22 cellular contexts compared by ENCODE assay signal in genomic region chr1:177505905-177506590, GRCh38.
DNase-seq lines count a peak whose midpoint lies in the region; ATAC-seq, FAIRE-seq and TF ChIP-seq lines count a peak whose summit lies in the region.
"Had no signal": no experiment of that assay in that cellular context is flagged by ENCODE, and none has a peak within 500 bp of the region (broad histone marks: within the 10 kb centered on the region; RNA-seq: fewer than 3 reads in every experiment).

No MANE protein-coding gene starts in this region.

- peaks cover 8% of the 10 kb centered on the region for H3K4me1 Mint-ChIP-seq in WTC11
- no peaks in the 10 kb centered on the region for H3K4me1 Mint-ChIP-seq in activated T-cell treated with anti-CD3 and anti-CD28 coated beads, Interleukin-2, amount 50 U/mL, for 24 hours (ENCODE audit: low read depth)
- H3K4me1 Mint-ChIP-seq: activated CD4-positive, alpha-beta memory T cell treated with anti-CD3 and anti-CD28 coated beads, Interleukin-2, amount 10 ng/mL, durations not matched to agents 7 days and 5 days; nephron had no signal

- H3K4me3 ChIP-seq in bronchial epithelial cell (ENCODE audit: low read depth, low read length) (no peak overlapping the region), vagina (no peak overlapping the region)
- H3K4me3 ChIP-seq: PC-9, SK-N-MC, tibial nerve had no signal

- no peaks in the 10 kb centered on the region for H3K27me3 ChIP-seq in bronchial epithelial cell (ENCODE audit: control insufficient read depth, insufficient read depth, low read length)
- no peaks in the 10 kb centered on the region for H3K27me3 ChIP-seq in vagina
- H3K27me3 ChIP-seq: tibial nerve had no signal

- peaks cover 4% of the 10 kb centered on the region for H3K9me3 ChIP-seq in vagina

- H3K36me3 Mint-ChIP-seq in WTC11 = peaks cover 4% of the 10 kb centered on the region; the same call in 1 of the 2 replicates
- no peaks in the 10 kb centered on the region for H3K36me3 Mint-ChIP-seq in activated T-cell treated with anti-CD3 and anti-CD28 coated beads, Interleukin-2, amount 50 U/mL, for 24 hours (ENCODE audit: low read depth)
- H3K36me3 Mint-ChIP-seq: CD8-positive, alpha-beta T cell had no signal

- no peaks in the 10 kb centered on the region for H3K4me1 ChIP-seq in vagina
- H3K4me1 ChIP-seq: tibial nerve had no signal

- no peak overlapping the region for H3K27ac ChIP-seq in vagina
- H3K27ac ChIP-seq: PC-9, SK-N-MC, tibial nerve had no signal

- DNase-seq in EH (ENCODE audit: low read depth) (peak; percentile 5), M059J (ENCODE audit: low read depth) (peak; percentile 54), bronchial epithelial cell (ENCODE audit: low read depth) (peak; percentile 91), kidney tubule cell (ENCODE audit: low spot score) (peak; percentile 73), GOT3 (lab: John Stamatoyannopoulos, UW) (no peak), WTC11 (ENCODE audit: low spot score) (no peak), vagina (ENCODE audit: extremely low spot score in 2 of 2) (no peak)
- no peak for DNase-seq in activated T-cell treated with anti-CD3 and anti-CD28 coated beads, Interleukin-2, amount 50 U/mL, for 24 hours
- DNase-seq: activated CD4-positive, alpha-beta memory T cell treated with anti-CD3 and anti-CD28 coated beads, Interleukin-2, amount 10 ng/mL, durations not matched to agents 7 days and 5 days; activated CD4-positive, CD25-positive, alpha-beta regulatory T cell; activated naive CD4-positive, alpha-beta T cell; CD8-positive, alpha-beta T cell; H7; NCI-H187; PC-9; stimulated activated CD4-positive, alpha-beta T cell treated with anti-CD3 and anti-CD28 coated beads, Interleukin-1b, Interleukin-23, amount 100 ng/mL, for 48 hours; stimulated activated naive CD8-positive, alpha-beta T cell treated with anti-CD3 and anti-CD28 coated beads, Interleukin-15, Interleukin-2, amounts not matched to agents 100 U/mL and 50 U/mL, for 24 hours had no signal

- peaks cover 14% of the 10 kb centered on the region for H3K9me3 Mint-ChIP-seq in WTC11
- peaks cover 12% of the 10 kb centered on the region for H3K9me3 Mint-ChIP-seq in activated T-cell treated with anti-CD3 and anti-CD28 coated beads, Interleukin-2, amount 50 U/mL, for 24 hours
- H3K9me3 Mint-ChIP-seq: activated CD4-positive, alpha-beta memory T cell treated with anti-CD3 and anti-CD28 coated beads, Interleukin-2, amount 10 ng/mL, durations not matched to agents 7 days and 5 days had no signal

- no peak for FAIRE-seq in bronchial epithelial cell (lab: Jason Lieb, UNC)
- FAIRE-seq: GM12892 had no signal

- H3K27me3 Mint-ChIP-seq in WTC11 (ENCODE audit: low read depth) = no peaks in the 10 kb centered on the region; the same call in 1 of the 2 replicates
- no peaks in the 10 kb centered on the region for H3K27me3 Mint-ChIP-seq in activated T-cell treated with anti-CD3 and anti-CD28 coated beads, Interleukin-2, amount 50 U/mL, for 24 hours
- H3K27me3 Mint-ChIP-seq: activated CD4-positive, alpha-beta memory T cell treated with anti-CD3 and anti-CD28 coated beads, Interleukin-2, amount 10 ng/mL, durations not matched to agents 7 days and 5 days had no signal

- H3K36me3 ChIP-seq in bronchial epithelial cell (ENCODE audit: control insufficient read depth, insufficient read depth, low read length) (no peaks in the 10 kb centered on the region), vagina (no peaks in the 10 kb centered on the region)
- H3K36me3 ChIP-seq: tibial nerve had no signal

- intact Hi-C loops in vagina (cut with DNase I) = no loop called here

- H3K4me3 Mint-ChIP-seq in WTC11 = no peak overlapping the region
- H3K4me3 Mint-ChIP-seq in activated T-cell treated with anti-CD3 and anti-CD28 coated beads, Interleukin-2, amount 50 U/mL, for 24 hours = no peak overlapping the region
- H3K4me3 Mint-ChIP-seq: activated CD4-positive, alpha-beta memory T cell treated with anti-CD3 and anti-CD28 coated beads, Interleukin-2, amount 10 ng/mL, durations not matched to agents 7 days and 5 days; CD8-positive, alpha-beta T cell; nephron had no signal

- CTCF ChIA-PET in WTC11 (lab: Charles Lee) = no interaction called here

- TF ChIP-seq CTCF in bronchial epithelial cell (IDR thresholded peaks at IDR 0.05; ENCODE audit: insufficient read depth, low read length, severe bottlenecking) (no peak), WTC11 (IDR thresholded peaks at IDR 0.05) (no peak), vagina (IDR thresholded peaks at IDR 0.05) (no peak)

- H3K27ac Mint-ChIP-seq in WTC11 = no peak overlapping the region
- no peak overlapping the region for H3K27ac Mint-ChIP-seq in activated T-cell treated with anti-CD3 and anti-CD28 coated beads, Interleukin-2, amount 50 U/mL, for 24 hours
- H3K27ac Mint-ChIP-seq: activated CD4-positive, alpha-beta memory T cell treated with anti-CD3 and anti-CD28 coated beads, Interleukin-2, amount 10 ng/mL, durations not matched to agents 7 days and 5 days; CD8-positive, alpha-beta T cell; nephron had no signal

- ATAC-seq in WTC11 = no peak
- ATAC-seq: CD8-positive, alpha-beta T cell; left lobe of liver; stimulated activated naive CD8-positive, alpha-beta T cell treated with anti-CD3 and anti-CD28 coated beads, Interleukin-15, Interleukin-2, amounts not matched to agents 100 U/mL and 50 U/mL, for 24 hours had no signal

- POLR2A ChIA-PET in WTC11 (lab: Charles Lee) = no interaction called here

- no peak for TF ChIP-seq POLR2A in vagina (IDR thresholded peaks at IDR 0.05)

TF ChIP-seq in WTC11, 78 proteins besides CTCF, POLR2A, EP300 and RAD21:
- TF ChIP-seq ESRRA (CRISPR knock-in tag; IDR thresholded peaks at IDR 0.05; ENCODE audit: borderline replicate concordance) = no peak
- no peak for TF ChIP-seq ZBTB43 (CRISPR knock-in tag; IDR thresholded peaks at IDR 0.05)
- TF ChIP-seq JAZF1 (CRISPR knock-in tag; IDR thresholded peaks at IDR 0.05) = no peak
- TF ChIP-seq, protein P1, sequence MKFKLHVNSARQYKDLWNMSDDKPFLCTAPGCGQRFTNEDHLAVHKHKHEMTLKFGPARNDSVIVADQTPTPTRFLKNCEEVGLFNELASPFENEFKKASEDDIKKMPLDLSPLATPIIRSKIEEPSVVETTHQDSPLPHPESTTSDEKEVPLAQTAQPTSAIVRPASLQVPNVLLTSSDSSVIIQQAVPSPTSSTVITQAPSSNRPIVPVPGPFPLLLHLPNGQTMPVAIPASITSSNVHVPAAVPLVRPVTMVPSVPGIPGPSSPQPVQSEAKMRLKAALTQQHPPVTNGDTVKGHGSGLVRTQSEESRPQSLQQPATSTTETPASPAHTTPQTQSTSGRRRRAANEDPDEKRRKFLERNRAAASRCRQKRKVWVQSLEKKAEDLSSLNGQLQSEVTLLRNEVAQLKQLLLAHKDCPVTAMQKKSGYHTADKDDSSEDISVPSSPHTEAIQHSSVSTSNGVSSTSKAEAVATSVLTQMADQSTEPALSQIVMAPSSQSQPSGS (CRISPR knock-in tag; IDR thresholded peaks at IDR 0.05; ENCODE audit: borderline replicate concordance, low read depth) = no peak
- no peak for TF ChIP-seq ZNF317 (CRISPR knock-in tag; IDR thresholded peaks at IDR 0.05; ENCODE audit: borderline replicate concordance, low read depth)
- no peak for TF ChIP-seq CREB1 (CRISPR knock-in tag; IDR thresholded peaks at IDR 0.05)
- TF ChIP-seq NR2C2 (CRISPR knock-in tag; IDR thresholded peaks at IDR 0.05) = no peak
- TF ChIP-seq, protein P2, sequence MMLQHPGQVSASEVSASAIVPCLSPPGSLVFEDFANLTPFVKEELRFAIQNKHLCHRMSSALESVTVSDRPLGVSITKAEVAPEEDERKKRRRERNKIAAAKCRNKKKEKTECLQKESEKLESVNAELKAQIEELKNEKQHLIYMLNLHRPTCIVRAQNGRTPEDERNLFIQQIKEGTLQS (CRISPR knock-in tag; conservative IDR thresholded peaks at IDR 0.05) = no peak

Comparison
In these comparisons a context has a peak if more than half of its experiments do, and no peak if none do; other contexts are left out.
1. DNase-seq: peak in EH (single experiment), M059J (single experiment), bronchial epithelial cell (single experiment) and kidney tubule cell (single experiment); none in GOT3 (single experiment), WTC11 (single experiment), vagina (0 of 2) and activated T-cell treated with anti-CD3 and anti-CD28 coated beads, Interleukin-2, amount 50 U/mL, for 24 hours (single experiment).